Comparison of ENCODE assay signal across 26 cellular contexts in genomic region chrX:19517965-19518364, GRCh38. TPM values are rescaled to one million over a fixed set of nuclear protein-coding genes. Genes with fewer than 3 reads are reported as not detected.
"Had no signal": no experiment of that assay in that cellular context is flagged by ENCODE, and none has a peak within 500 bp of the region (broad histone marks: within the 10 kb centered on the region; RNA-seq: fewer than 3 reads in every experiment).

No MANE protein-coding gene starts in this region.

- H3K4me3 ChIP-seq: stomach, suprapubic skin, testis, thoracic aorta, thyroid gland, tibial artery, tibial nerve, transverse colon, upper lobe of left lung, upper lobe of right lung, uterus, vagina had no signal

- H3K4me1 ChIP-seq: uterus had no signal

- H3K9me3 ChIP-seq: suprapubic skin, testis, thoracic aorta, thyroid gland, tibial nerve, transverse colon, upper lobe of right lung, uterus, vagina had no signal

- H3K27ac ChIP-seq: stomach, suprapubic skin, testis, thoracic aorta, thyroid gland, tibial artery, tibial nerve, transverse colon, upper lobe of left lung, upper lobe of right lung, uterus, vagina had no signal

- H3K36me3 ChIP-seq: stomach, suprapubic skin, thoracic aorta, thyroid gland, tibial artery, tibial nerve, transverse colon, upper lobe of left lung, upper lobe of right lung, uterus, vagina had no signal

- DNase-seq: stimulated activated CD4-positive, alpha-beta T cell treated with anti-CD3 and anti-CD28 coated beads, Interleukin-2, amount 100 ng/mL, for 48 hours; stimulated activated CD4-positive, alpha-beta T cell treated with anti-CD3 and anti-CD28 coated beads, Interleukin-4, amount 100 ng/mL, for 1 hour; stimulated activated CD4-positive, alpha-beta T cell treated with anti-CD3 and anti-CD28 coated beads, Interleukin-4, amount 100 ng/mL, for 24 hours; stimulated activated CD4-positive, alpha-beta T cell treated with anti-CD3 and anti-CD28 coated beads, Interleukin-4, amount 100 ng/mL, for 4 hours; stimulated activated CD8-positive, alpha-beta memory T cell treated with anti-CD3 and anti-CD28 coated beads, Interleukin-4, amount 100 ng/mL, for 48 hours; stimulated activated naive B cell treated with anti-CD40 and anti-IgM and Interleukin-4, amounts not matched to agents 10 μg/mL and 1 μg/mL and 100 μg/mL, for 72 hours; stimulated activated naive CD4-positive, alpha-beta T cell; stimulated activated naive CD4-positive, alpha-beta T cell treated with Interleukin-2 at 50 U/mL for 16 hours; stimulated activated naive CD8-positive, alpha-beta T cell treated with anti-CD3 and anti-CD28 coated beads, Interleukin-15, amount 100 ng/mL, for 72 hours; stimulated activated naive CD8-positive, alpha-beta T cell treated with anti-CD3 and anti-CD28 coated beads, Interleukin-15, Interleukin-2, amounts not matched to agents 100 U/mL and 50 U/mL, for 24 hours; stomach; substantia nigra; testis; thyroid gland; tibial artery; transverse colon; trophoblast cell; upper lobe of left lung; upper lobe of right lung; uterus had no signal

- H3K27me3 ChIP-seq: testis, tibial artery, upper lobe of right lung, vagina had no signal

RNA-seq across cellular contexts. Expression of gene MAP3K15, which starts 2.7 kb away (rescaled TPM):
- total RNA-seq: subcutaneous adipose tissue, suprapubic skin, thyroid gland, tibial nerve, ureter had no signal
